In the genomic region with DNA sequence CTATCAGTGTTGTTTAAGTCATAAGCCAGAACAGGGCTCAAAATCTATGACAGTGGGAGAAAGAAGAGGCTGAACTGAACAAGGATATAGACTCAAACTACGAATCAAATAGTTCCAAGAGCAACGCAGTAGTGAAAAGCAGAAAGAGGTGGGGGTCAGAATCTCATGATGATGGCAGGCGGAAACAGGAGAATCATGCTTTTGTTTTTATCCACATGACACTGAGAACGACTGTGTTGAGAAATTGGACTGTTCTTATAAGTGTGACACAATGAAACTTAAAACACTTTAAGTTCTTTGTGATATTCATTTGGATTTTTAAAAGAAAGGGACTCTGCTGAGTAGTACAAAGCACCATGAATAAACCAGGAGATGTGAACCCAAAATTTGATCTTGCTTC, we compare ENCODE assay signal across 29 cellular contexts.
"Had no signal": no experiment of that assay in that cellular context is flagged by ENCODE, and none has a peak within 500 bp of the region (broad histone marks: within the 10 kb centered on the region; RNA-seq: fewer than 3 reads in every experiment).

No MANE protein-coding gene starts in this region.

- H3K36me3 Mint-ChIP-seq: natural killer cell treated with Interleukin-12 subunit alpha and Interleukin-12 subunit beta and Interleukin-15 and Interleukin-18, amount 100 ng/mL, for 72 hours; stimulated activated effector memory CD8-positive, alpha-beta T cell treated with anti-CD3 and anti-CD28 coated beads, Interleukin-12 subunit alpha, Interleukin-12 subunit beta, amount 100 ng/mL, for 72 hours had no signal

- H3K4me1 ChIP-seq: left ventricle myocardium inferior, suprapubic skin, upper lobe of right lung had no signal

- H3K4me3 ChIP-seq: left ventricle myocardium inferior, lung, mucosa of descending colon, pancreas, prostate gland, skin epidermis, suprapubic skin, thoracic aorta, tibial artery, upper lobe of right lung, vagina had no signal

- H3K4me1 Mint-ChIP-seq: memory B cell; stimulated activated effector memory CD8-positive, alpha-beta T cell treated with anti-CD3 and anti-CD28 coated beads, Interleukin-12 subunit alpha, Interleukin-12 subunit beta, amount 100 ng/mL, for 72 hours had no signal

- H3K27me3 ChIP-seq: pancreas, suprapubic skin, tibial artery, upper lobe of right lung, vagina had no signal

- H3K27ac Mint-ChIP-seq: memory B cell; naive thymus-derived CD4-positive, alpha-beta T cell; natural killer cell treated with Interleukin-12 subunit alpha and Interleukin-12 subunit beta and Interleukin-15 and Interleukin-18, amount 100 ng/mL, for 72 hours; stimulated activated effector memory CD8-positive, alpha-beta T cell treated with anti-CD3 and anti-CD28 coated beads, Interleukin-12 subunit alpha, Interleukin-12 subunit beta, amount 100 ng/mL, for 72 hours; stimulated activated naive CD8-positive, alpha-beta T cell treated with anti-CD3 and anti-CD28 coated beads, Interleukin-15, Interleukin-2, amounts not matched to agents 100 ng/mL and 50 ng/mL, for 24 hours had no signal

- H3K27ac ChIP-seq: left ventricle myocardium inferior, pancreas, prostate gland, skin epidermis, suprapubic skin, thoracic aorta, tibial artery, upper lobe of right lung, vagina had no signal

- H3K9me3 ChIP-seq: left ventricle myocardium inferior, mucosa of descending colon, pancreas, prostate gland, suprapubic skin, thoracic aorta, tibial artery, upper lobe of right lung, vagina had no signal

- H3K36me3 ChIP-seq: left ventricle myocardium inferior, pancreas, prostate gland, suprapubic skin, thoracic aorta, tibial artery, upper lobe of right lung, vagina had no signal

- H3K9me3 Mint-ChIP-seq: natural killer cell treated with Interleukin-12 subunit alpha and Interleukin-12 subunit beta and Interleukin-15 and Interleukin-18, amount 100 ng/mL, for 72 hours had no signal

- H3K4me3 Mint-ChIP-seq: memory B cell; naive thymus-derived CD4-positive, alpha-beta T cell; natural killer cell treated with Interleukin-12 subunit alpha and Interleukin-12 subunit beta and Interleukin-15 and Interleukin-18, amount 100 ng/mL, for 72 hours; neural crest cell; stimulated activated effector memory CD8-positive, alpha-beta T cell treated with anti-CD3 and anti-CD28 coated beads, Interleukin-12 subunit alpha, Interleukin-12 subunit beta, amount 100 ng/mL, for 72 hours; stimulated activated naive CD8-positive, alpha-beta T cell treated with anti-CD3 and anti-CD28 coated beads, Interleukin-15, Interleukin-2, amounts not matched to agents 100 ng/mL and 50 ng/mL, for 24 hours had no signal

- ATAC-seq: mucosa of descending colon; naive thymus-derived CD4-positive, alpha-beta T cell; natural killer cell treated with Interleukin-12 subunit alpha and Interleukin-12 subunit beta and Interleukin-15 and Interleukin-18, amount 100 ng/mL, for 72 hours; pancreas; right cardiac atrium; sciatic nerve; stimulated activated effector memory CD8-positive, alpha-beta T cell treated with anti-CD3 and anti-CD28 coated beads, Interleukin-12 subunit alpha, Interleukin-12 subunit beta, amount 100 ng/mL, for 72 hours; upper lobe of right lung had no signal

- DNase-seq: hypothalamus; left ventricle myocardium inferior; midbrain; mucosa of descending colon; naive thymus-derived CD4-positive, alpha-beta T cell; nucleus accumbens; pancreas; posterior cingulate gyrus; retina; right cardiac atrium; stimulated activated CD4-positive, alpha-beta T cell treated with anti-CD3 and anti-CD28 coated beads, Interleukin-12 subunit alpha, Interleukin-12 subunit beta, amount 100 ng/mL, for 4 hours; stimulated activated CD4-positive, alpha-beta T cell treated with anti-CD3 and anti-CD28 coated beads, Interleukin-15, amount 100 ng/mL, for 24 hours; stimulated activated CD4-positive, alpha-beta T cell treated with anti-CD3 and anti-CD28 coated beads, Interleukin-2, amount 100 ng/mL, for 24 hours; stimulated activated CD4-positive, alpha-beta T cell treated with anti-CD3 and anti-CD28 coated beads, Interleukin-4, amount 100 ng/mL, for 1 hour; stimulated activated naive CD4-positive, alpha-beta T cell; tibial artery; upper lobe of right lung had no signal

- H3K27me3 Mint-ChIP-seq: memory B cell; naive thymus-derived CD4-positive, alpha-beta T cell; natural killer cell treated with Interleukin-12 subunit alpha and Interleukin-12 subunit beta and Interleukin-15 and Interleukin-18, amount 100 ng/mL, for 72 hours; stimulated activated naive CD8-positive, alpha-beta T cell treated with anti-CD3 and anti-CD28 coated beads, Interleukin-15, Interleukin-2, amounts not matched to agents 100 ng/mL and 50 ng/mL, for 24 hours had no signal
